In genomic region chr20:13261460-13262301, GRCh38 we compare ENCODE assay signal across 8 cellular contexts. TPM values are rescaled to one million over a fixed set of nuclear protein-coding genes. Genes with fewer than 3 reads are reported as not detected.
DNase-seq lines count a peak whose midpoint lies in the region; ATAC-seq, FAIRE-seq and TF ChIP-seq lines count a peak whose summit lies in the region.

No MANE protein-coding gene starts in this region.

- H3K18ac ChIP-seq in H1 (ENCODE audit: extremely low read depth, low read length): no peak overlapping the region

- H3K36me3 ChIP-seq in H1 (ENCODE audit: control insufficient read depth in 2 of 4, insufficient read depth in 4 of 4, low read length in 3 of 4): no peaks in the 10 kb centered on the region

- H2BK20ac ChIP-seq in H1 (ENCODE audit: low read length): no peak overlapping the region

- H3K27me3 ChIP-seq in H1 (replicated peaks in 1 of 4; ENCODE audit: control insufficient read depth in 3 of 4, extremely low read depth in 1 of 4, insufficient read depth in 3 of 4, low read length in 3 of 4): no peaks in the 10 kb centered on the region

- no peak overlapping the region for H4K8ac ChIP-seq in H1 (ENCODE audit: extremely low read depth, insufficient read depth, low read length)

- no peak overlapping the region for H4K91ac ChIP-seq in H1 (replicated peaks; ENCODE audit: insufficient read length, low read length)

- H3K56ac ChIP-seq in H1 (replicated peaks; ENCODE audit: insufficient read length, low read depth, low read length): no peak overlapping the region

- H3K9me3 Mint-ChIP-seq in naive thymus-derived CD8-positive, alpha-beta T cell: no peaks in the 10 kb centered on the region
- H3K9me3 Mint-ChIP-seq in stimulated activated naive CD8-positive, alpha-beta T cell treated with anti-CD3 and anti-CD28 coated beads, Interleukin-15, amount 100 ng/mL, for 72 hours: no peaks in the 10 kb centered on the region

- H3K14ac ChIP-seq in H1 (ENCODE audit: insufficient read length): no peak overlapping the region

- H3K27ac Mint-ChIP-seq in naive thymus-derived CD8-positive, alpha-beta T cell: peak overlapping the region in 1 of 10 donors; percentile 22
- H3K27ac Mint-ChIP-seq in stimulated activated naive CD8-positive, alpha-beta T cell treated with anti-CD3 and anti-CD28 coated beads, Interleukin-15, amount 100 ng/mL, for 72 hours: no peak overlapping the region

- no peak overlapping the region for H2BK120ac ChIP-seq in H1 (replicated peaks; ENCODE audit: low read depth, low read length)

- no peak overlapping the region for H3K23ac ChIP-seq in H1 (ENCODE audit: insufficient read length)

- H3K27ac ChIP-seq in H1 (ENCODE audit: low read depth, low read length): no peak overlapping the region

- H2AFZ ChIP-seq in H1 (ENCODE audit: low read length): no peak overlapping the region

- H4K5ac ChIP-seq in H1 (ENCODE audit: insufficient read length, low read depth, low read length): no peak overlapping the region

- TF ChIP-seq CTCF in H1 (IDR thresholded peaks at IDR 0.05; ENCODE audit: control extremely low read depth in 1 of 3, insufficient read depth in 1 of 3, low read depth in 1 of 3, low read length in 3 of 3): peak; percentile 86 to 93 (median 87)

- no peak for FAIRE-seq in H1 (lab: Jason Lieb, UNC)

- H3K4me1 Mint-ChIP-seq in naive thymus-derived CD8-positive, alpha-beta T cell: peaks cover 4 to 12% (median 7%) of the 10 kb centered on the region in 4 donors
- peaks cover 25% of the 10 kb centered on the region for H3K4me1 Mint-ChIP-seq in stimulated activated naive CD8-positive, alpha-beta T cell treated with anti-CD3 and anti-CD28 coated beads, Interleukin-15, amount 100 ng/mL, for 72 hours

- POLR2A ChIA-PET in H1 (lab: Charles Lee; ENCODE audit: partially characterized antibody): interaction anchor here (0.6 to 0.9 kb wide), 2 partner anchors 9 to 520 kb away, joined by 3 to 4 read pairs; no protein-coding TSS in a partner anchor
- POLR2A ChIA-PET in naive thymus-derived CD8-positive, alpha-beta T cell (lab: Charles Lee): interaction anchor here (1.0 kb wide), 1 partner anchor 14 kb away, joined by 3 read pairs; no protein-coding TSS in a partner anchor

- no peak for TF ChIP-seq EP300 in H1 (IDR thresholded peaks at IDR 0.05; ENCODE audit: borderline replicate concordance in 1 of 2, low read depth in 2 of 2, low read length in 2 of 2)

- H3K27me3 Mint-ChIP-seq in naive thymus-derived CD8-positive, alpha-beta T cell: peaks cover 0 to 2% (median 0%) of the 10 kb centered on the region in 5 donors
- no peaks in the 10 kb centered on the region for H3K27me3 Mint-ChIP-seq in stimulated activated naive CD8-positive, alpha-beta T cell treated with anti-CD3 and anti-CD28 coated beads, Interleukin-15, amount 100 ng/mL, for 72 hours

- peaks cover 0 to 2% (median 0%) of the 10 kb centered on the region in 4 experiments; a peak in 1 of 7 replicates for H3K4me1 ChIP-seq in H1 (replicated peaks in 1 of 4; ENCODE audit: control insufficient read depth in 3 of 4, insufficient read depth in 4 of 4, low read length in 3 of 4)

- no peak overlapping the region for H3K9ac ChIP-seq in H1 (replicated peaks in 1 of 4; ENCODE audit: extremely low read depth in 1 of 4, low read depth in 3 of 4, low read length in 3 of 4)

- H3K36me3 Mint-ChIP-seq in naive thymus-derived CD8-positive, alpha-beta T cell: no peaks in the 10 kb centered on the region

- H3K4ac ChIP-seq in H1 (replicated peaks; ENCODE audit: insufficient read length, low read depth, low read length): no peak overlapping the region

- no peaks in the 10 kb centered on the region for H3K79me2 ChIP-seq in H1 (ENCODE audit: control insufficient read depth in 1 of 2, insufficient read depth in 2 of 2, low read length in 2 of 2)

- no peak overlapping the region for H3K4me2 ChIP-seq in H1 (ENCODE audit: insufficient read depth in 1 of 2, low read depth in 2 of 2, low read length in 2 of 2)

- H3K9me3 ChIP-seq in H1 (ENCODE audit: insufficient read depth in 2 of 2, low read depth in 1 of 2, low read length in 1 of 2): no peaks in the 10 kb centered on the region

- no peak overlapping the region for H2BK12ac ChIP-seq in H1 (ENCODE audit: low read depth, low read length)

- H4K20me1 ChIP-seq in H1 (replicated peaks in 1 of 2; ENCODE audit: control insufficient read depth in 1 of 2, insufficient read depth in 2 of 2, low read length in 2 of 2): no peaks in the 10 kb centered on the region

- peak; percentile 16 to 31 for DNase-seq in NCI-H2081 (lab: John Stamatoyannopoulos, UW)
- no peak for DNase-seq in NCI-H2081 treated with DMSO at 0.1 percent for 48 hours (lab: John Stamatoyannopoulos, UW)
- peak; percentile 4 for DNase-seq in NCI-H2029 (lab: John Stamatoyannopoulos, UW)
- DNase-seq in activated CD4-positive, alpha-beta T cell treated with anti-CD3 and anti-CD28 coated beads, Interleukin-2, amount 50 U/mL, for 4 hours: peak; percentile 69 to 70
- peak; percentile 34 to 86 for DNase-seq in H1 (ENCODE audit: low read depth in 1 of 2, low spot score in 2 of 2)
- peak; percentile 38 to 77 (median 58) for DNase-seq in naive thymus-derived CD8-positive, alpha-beta T cell
- peak; percentile 59 to 63 for DNase-seq in stimulated activated naive CD8-positive, alpha-beta T cell treated with anti-CD3 and anti-CD28 coated beads, Interleukin-15, amount 100 ng/mL, for 72 hours

- H3K4me3 ChIP-seq in H1 (ENCODE audit: extremely low read depth in 1 of 4, insufficient read depth in 2 of 4, low read depth in 3 of 4, low read length in 4 of 4): no peak overlapping the region

- no peak overlapping the region for H2AK5ac ChIP-seq in H1 (ENCODE audit: low read depth, low read length)

- H2BK5ac ChIP-seq in H1 (ENCODE audit: low read depth, low read length): no peak overlapping the region

- H3K4me3 Mint-ChIP-seq in naive thymus-derived CD8-positive, alpha-beta T cell: no peak overlapping the region
- H3K4me3 Mint-ChIP-seq in stimulated activated naive CD8-positive, alpha-beta T cell treated with anti-CD3 and anti-CD28 coated beads, Interleukin-15, amount 100 ng/mL, for 72 hours: no peak overlapping the region

- no peaks in the 10 kb centered on the region for H3K23me2 ChIP-seq in H1 (ENCODE audit: low read depth, low read length)

- TF ChIP-seq RAD21 in H1 (IDR thresholded peaks at IDR 0.05 in 1 of 2, conservative IDR thresholded peaks at IDR 0.05 in 1 of 2; ENCODE audit: low read depth in 2 of 2, low read length in 2 of 2): peak; percentile 68 to 82

- no peak overlapping the region for H2BK15ac ChIP-seq in H1 (ENCODE audit: low read length)

- H3K79me1 ChIP-seq in H1 (ENCODE audit: low read depth, low read length): no peaks in the 10 kb centered on the region

- WGBS in H1 (ENCODE audit: extremely low coverage in 1 of 2, insufficient coverage in 1 of 2, insufficient read length in 1 of 2, insufficient replicate concordance in 2 of 2, low coverage in 1 of 2, low lambda C conversion rate in 2 of 2, missing lambda C conversion rate in 1 of 2), 2 experiments: 85% methylated on average over 8 of the region's 8 CpGs; no CpG with 5 or more reads in 1 of the 2 experiments

- peak; percentile 58 for ATAC-seq in HG02588 (IDR thresholded peaks at IDR 0.05; ENCODE audit: unreplicated experiment)
- peak; percentile 95 to 97 for ATAC-seq in naive thymus-derived CD8-positive, alpha-beta T cell
- ATAC-seq in stimulated activated naive CD8-positive, alpha-beta T cell treated with anti-CD3 and anti-CD28 coated beads, Interleukin-15, amount 100 ng/mL, for 72 hours: peak; percentile 97

- CTCF ChIA-PET in H1 (lab: Charles Lee; ENCODE audit: partially characterized antibody): interaction anchor here (0.6 to 3.7 kb wide), 38 partner anchors 9 to 1055 kb away, joined by 3 to 41 read pairs (median 3); no protein-coding TSS in a partner anchor

- TF ChIP-seq POLR2A in H1 (IDR thresholded peaks at IDR 0.05; ENCODE audit: control extremely low read depth in 1 of 2, low read depth in 2 of 2, low read length in 2 of 2): no peak

TF ChIP-seq in H1, 55 proteins besides CTCF, POLR2A, EP300 and RAD21:
- TF ChIP-seq BACH1 (IDR thresholded peaks at IDR 0.05; ENCODE audit: low read length): no peak

RNA-seq across cellular contexts. Expression of gene ISM1, which starts 40.6 kb away (rescaled TPM):
- 0.78 and 0.97 TPM in 2 replicates for total RNA-seq in H1 (2021; fragmentation: NEBNext Ultra II Directional; extraction: Animal tissue kit (Norgen Biotek cat#: 25700))
- polyA plus RNA-seq in H1 (2011; rRNA removed): 0.35 and 0.62 TPM in 2 replicates
- polyA plus RNA-seq in H1 (2011; cell fraction: cytosol; rRNA removed): 0.52 TPM
- polyA plus RNA-seq in H1 (2011; cell fraction: nucleus; rRNA removed): 0.74 TPM
- polyA plus RNA-seq in H1 (2012, experiment 1 of 2): 0.75 to 1.1 TPM (median 0.83 TPM) in 4 replicates
- polyA plus RNA-seq in H1 (2012, experiment 2 of 2): 0.49 TPM
- polyA plus RNA-seq in H1 (2013, experiment 1 of 2): 0.51 TPM
- 0.68 TPM for polyA plus RNA-seq in H1 (2013, experiment 2 of 2)
- 0.50 and 0.78 TPM in 2 replicates for polyA minus RNA-seq in H1 (2011; rRNA and poly(A)+ RNA removed)
- polyA minus RNA-seq in H1 (2011; cell fraction: cytosol; rRNA and poly(A)+ RNA removed): not detected
- polyA minus RNA-seq in H1 (2011; cell fraction: nucleus; rRNA and poly(A)+ RNA removed): 1.1 TPM
- total RNA-seq in naive thymus-derived CD8-positive, alpha-beta T cell: under 1 TPM; 0.23 to 0.33 TPM
- under 1 TPM; 0.15 to 0.49 (median 0.15) TPM for polyA plus RNA-seq in naive thymus-derived CD8-positive, alpha-beta T cell
